In the genomic region with DNA sequence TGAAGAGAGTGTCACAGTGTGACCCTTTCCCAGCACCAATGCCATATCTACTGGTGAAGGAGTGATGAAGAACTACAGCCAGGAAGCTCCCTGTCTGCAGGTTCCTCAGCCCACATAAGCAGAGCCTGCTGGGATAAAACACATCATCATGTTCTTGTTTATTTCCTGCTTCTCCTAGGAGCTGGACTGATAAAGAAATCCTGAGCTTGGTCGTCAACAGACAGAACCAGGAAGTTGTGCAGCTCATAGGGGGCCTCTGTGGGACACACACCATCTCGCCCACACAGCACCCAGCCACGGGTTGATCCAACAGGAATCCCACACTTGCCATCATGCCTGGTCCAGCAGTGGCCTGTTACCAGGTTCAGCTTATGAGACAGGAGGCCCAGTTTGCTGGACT, we compare ENCODE assay signal across 1 cellular context.
TF ChIP-seq lines count a peak whose summit lies in the region.

No MANE protein-coding gene starts in this region.

TF ChIP-seq in IMR-90, 13 proteins besides CTCF, POLR2A, EP300 and RAD21:
- TF ChIP-seq MAFK (IDR thresholded peaks at IDR 0.05; ENCODE audit: low read depth, low read length) (no peak), CHD1 (IDR thresholded peaks at IDR 0.05; ENCODE audit: low read depth, low read length) (no peak), BHLHE40 (IDR thresholded peaks at IDR 0.05; ENCODE audit: low read depth, low read length) (no peak), CEBPB (IDR thresholded peaks at IDR 0.05; ENCODE audit: low read depth, low read length) (no peak)
